19 cellular contexts compared by ENCODE assay signal in the genomic region with DNA sequence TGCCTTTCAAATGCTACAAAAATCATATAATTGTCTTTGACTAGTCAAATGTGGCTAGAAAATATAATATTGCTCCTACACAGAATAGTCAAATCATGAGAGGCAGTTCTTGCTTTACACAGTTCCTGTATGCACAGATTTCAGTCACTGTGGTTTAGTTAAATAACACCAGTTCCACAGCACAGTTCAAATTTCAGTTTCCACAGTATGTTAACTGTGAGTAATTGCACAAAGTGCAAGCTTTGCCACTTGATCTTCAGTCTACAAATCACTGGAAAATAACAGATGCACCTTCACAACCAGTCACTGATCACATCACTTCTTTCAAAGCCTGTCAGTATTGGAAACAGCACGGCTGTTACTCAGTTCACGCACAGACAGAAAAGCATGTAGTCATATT. TPM values are rescaled to one million over a fixed set of nuclear protein-coding genes. Genes with fewer than 3 reads are reported as not detected.
DNase-seq lines count a peak whose midpoint lies in the region; ATAC-seq and TF ChIP-seq lines count a peak whose summit lies in the region.
"Had no signal": no experiment of that assay in that cellular context is flagged by ENCODE, and none has a peak within 500 bp of the region (broad histone marks: within the 10 kb centered on the region; RNA-seq: fewer than 3 reads in every experiment).

No MANE protein-coding gene starts in this region.

- no peaks in the 10 kb centered on the region for H3K27me3 ChIP-seq in H9 (ENCODE audit: insufficient read depth, low read length)
- H3K27me3 ChIP-seq: BLaER1 treated with 17β-estradiol and CSF1 and Interleukin-3, amounts not matched to agents 10 nM and 100 nM had no signal

- no peak overlapping the region for H4K8ac ChIP-seq in H9 (replicated peaks; ENCODE audit: insufficient read length, low read depth, low read length)

- H3K23ac ChIP-seq in H9 (ENCODE audit: insufficient read length, low read depth, low read length), result no peak overlapping the region

- H2BK20ac ChIP-seq in H9 (ENCODE audit: low read depth, low read length, poor library complexity, severe bottlenecking), result no peak overlapping the region

- no peaks in the 10 kb centered on the region for H3K79me1 ChIP-seq in H9 (ENCODE audit: insufficient read depth, low read depth, low read length, poor library complexity, severe bottlenecking)

- H2BK12ac ChIP-seq in H9 (ENCODE audit: insufficient read length, low read depth, low read length), result no peak overlapping the region

- no peaks in the 10 kb centered on the region for H3K9me3 ChIP-seq in H9 (ENCODE audit: control insufficient read depth, low read depth, low read length)
- H3K9me3 ChIP-seq: BLaER1 treated with 17β-estradiol and CSF1 and Interleukin-3, amounts not matched to agents 10 nM and 100 nM; HAP-1 had no signal

- no peaks in the 10 kb centered on the region for H3K79me2 ChIP-seq in H9 (ENCODE audit: insufficient read depth, low read length)

- DNase-seq in NCI-H2196 (lab: John Stamatoyannopoulos, UW; ENCODE audit: unreplicated experiment) (peak; percentile 19), NCI-H2196 treated with DMSO at 0.1 percent for 48 hours (lab: John Stamatoyannopoulos, UW; ENCODE audit: unreplicated experiment) (no peak), NCI-H2171 treated with DMSO at 0.1 percent for 48 hours (lab: John Stamatoyannopoulos, UW) (peak; percentile 92), H9 (no peak), EL (no peak)
- no peak for DNase-seq in stimulated activated effector memory CD8-positive, alpha-beta T cell treated with anti-CD3 and anti-CD28 coated beads, Interleukin-12 subunit alpha, Interleukin-12 subunit beta, amount 100 ng/mL, for 72 hours (ENCODE audit: low spot score in 2 of 2)
- DNase-seq: CD8-positive, alpha-beta memory T cell; DND-41; GDM1; MV-4-11; NCI-H1436; NCI-H2081 treated with DMSO at 0.1 percent for 48 hours; OCI-M1; SIG-M5 had no signal

- no peak overlapping the region for H3K4ac ChIP-seq in H9 (ENCODE audit: low read depth, low read length)

- H3K36me3 Mint-ChIP-seq in stimulated activated effector memory CD8-positive, alpha-beta T cell treated with anti-CD3 and anti-CD28 coated beads, Interleukin-12 subunit alpha, Interleukin-12 subunit beta, amount 100 ng/mL, for 72 hours, result no peaks in the 10 kb centered on the region
- H3K36me3 Mint-ChIP-seq in H9 (ENCODE audit: insufficient read depth in 1 of 3, low read depth in 3 of 3), result no peaks in the 10 kb centered on the region
- H3K36me3 Mint-ChIP-seq: CD8-positive, alpha-beta memory T cell had no signal

- no peak overlapping the region for H2AK5ac ChIP-seq in H9 (ENCODE audit: insufficient read length, low read length)

- H2BK120ac ChIP-seq in H9 (ENCODE audit: low read depth, low read length, poor library complexity, severe bottlenecking), result no peak overlapping the region

- H2BK5ac ChIP-seq in H9 (ENCODE audit: insufficient read length, low read length), result no peak overlapping the region

- WGBS in H9 (ENCODE audit: extremely low coverage, insufficient read length, low lambda C conversion rate), result no CpG with 5 or more reads among the region's 2 CpGs

- H3K27me3 Mint-ChIP-seq in H9 (ENCODE audit: low read depth), result no peaks in the 10 kb centered on the region
- H3K27me3 Mint-ChIP-seq: CD8-positive, alpha-beta memory T cell had no signal

- H3K56ac ChIP-seq in H9 (ENCODE audit: insufficient read length, low read depth, low read length), result no peak overlapping the region

- no peak overlapping the region for H2AFZ ChIP-seq in H9 (ENCODE audit: low read length)

- no peak overlapping the region for H3T11ph ChIP-seq in H9 (ENCODE audit: low read length)

- no peak for TF ChIP-seq CTCF in H9 (conservative IDR thresholded peaks at IDR 0.05)

- no peaks in the 10 kb centered on the region for H3K4me1 Mint-ChIP-seq in stimulated activated effector memory CD8-positive, alpha-beta T cell treated with anti-CD3 and anti-CD28 coated beads, Interleukin-12 subunit alpha, Interleukin-12 subunit beta, amount 100 ng/mL, for 72 hours
- H3K4me1 Mint-ChIP-seq in H9, result peaks cover 4 to 6% of the 10 kb centered on the region in 2 experiments; a peak in 3 of 4 replicates
- H3K4me1 Mint-ChIP-seq: CD8-positive, alpha-beta memory T cell had no signal

- no peaks in the 10 kb centered on the region for H3K23me2 ChIP-seq in H9 (ENCODE audit: insufficient read length, low read depth, low read length, poor library complexity, severe bottlenecking)

- no peaks in the 10 kb centered on the region for H4K20me1 ChIP-seq in H9 (ENCODE audit: control insufficient read depth, insufficient read depth, insufficient read length)
- H4K20me1 ChIP-seq: BLaER1 treated with 17β-estradiol and CSF1 and Interleukin-3, amounts not matched to agents 10 nM and 100 nM had no signal

- H2BK15ac ChIP-seq in H9 (ENCODE audit: low read depth, low read length), result no peak overlapping the region

- H3K4me1 ChIP-seq in H9 (ENCODE audit: insufficient read depth, low read length), result no peaks in the 10 kb centered on the region
- H3K4me1 ChIP-seq: BLaER1 treated with 17β-estradiol and CSF1 and Interleukin-3, amounts not matched to agents 10 nM and 100 nM had no signal

- H3K27ac ChIP-seq in H9 (ENCODE audit: insufficient read length, low read depth, low read length), result no peak overlapping the region
- H3K27ac ChIP-seq: BLaER1 treated with 17β-estradiol and CSF1 and Interleukin-3, amounts not matched to agents 10 nM and 100 nM; HL-60 had no signal

- no peak overlapping the region for H3K14ac ChIP-seq in H9 (ENCODE audit: insufficient read depth, low read length)

- ATAC-seq in GM21717 (IDR thresholded peaks at IDR 0.05; ENCODE audit: unreplicated experiment), result peak; percentile 61
- peak; percentile 75 for ATAC-seq in stimulated activated effector memory CD8-positive, alpha-beta T cell treated with anti-CD3 and anti-CD28 coated beads, Interleukin-12 subunit alpha, Interleukin-12 subunit beta, amount 100 ng/mL, for 72 hours

- H4K91ac ChIP-seq in H9 (ENCODE audit: insufficient read length, low read depth, low read length), result no peak overlapping the region

- H3K9me3 Mint-ChIP-seq in stimulated activated effector memory CD8-positive, alpha-beta T cell treated with anti-CD3 and anti-CD28 coated beads, Interleukin-12 subunit alpha, Interleukin-12 subunit beta, amount 100 ng/mL, for 72 hours, result no peaks in the 10 kb centered on the region
- no peaks in the 10 kb centered on the region for H3K9me3 Mint-ChIP-seq in H9
- H3K9me3 Mint-ChIP-seq: T-helper 1 cell treated with Interleukin-12 subunit alpha and Interleukin-12 subunit beta and Interleukin-4 antibody, amounts not matched to agents 30 μg/mL and 1 μg/mL, for 36 hours had no signal

- no peak overlapping the region for H3K9ac ChIP-seq in H9 (ENCODE audit: extremely low read depth, insufficient read length, low read length)
- H3K9ac ChIP-seq: BLaER1 treated with 17β-estradiol and CSF1 and Interleukin-3, amounts not matched to agents 10 nM and 100 nM had no signal

- no peak overlapping the region for H3K27ac Mint-ChIP-seq in stimulated activated effector memory CD8-positive, alpha-beta T cell treated with anti-CD3 and anti-CD28 coated beads, Interleukin-12 subunit alpha, Interleukin-12 subunit beta, amount 100 ng/mL, for 72 hours
- no peak overlapping the region for H3K27ac Mint-ChIP-seq in H9
- H3K27ac Mint-ChIP-seq: CD8-positive, alpha-beta memory T cell; T-helper 1 cell treated with Interleukin-12 subunit alpha and Interleukin-12 subunit beta and Interleukin-4 antibody, amounts not matched to agents 30 μg/mL and 1 μg/mL, for 36 hours had no signal

- H3K18ac ChIP-seq in H9 (ENCODE audit: insufficient read length, low read depth, low read length), result no peak overlapping the region

- no peak overlapping the region for H3K4me2 ChIP-seq in H9 (ENCODE audit: insufficient read depth, insufficient read length, low read length)
- H3K4me2 ChIP-seq: BLaER1 treated with 17β-estradiol and CSF1 and Interleukin-3, amounts not matched to agents 10 nM and 100 nM had no signal

- no peak overlapping the region for H3K4me3 Mint-ChIP-seq in stimulated activated effector memory CD8-positive, alpha-beta T cell treated with anti-CD3 and anti-CD28 coated beads, Interleukin-12 subunit alpha, Interleukin-12 subunit beta, amount 100 ng/mL, for 72 hours
- H3K4me3 Mint-ChIP-seq in H9, result no peak overlapping the region
- H3K4me3 Mint-ChIP-seq: CD8-positive, alpha-beta memory T cell; T-helper 1 cell treated with Interleukin-12 subunit alpha and Interleukin-12 subunit beta and Interleukin-4 antibody, amounts not matched to agents 30 μg/mL and 1 μg/mL, for 36 hours had no signal

- no peak overlapping the region for H4K5ac ChIP-seq in H9 (ENCODE audit: insufficient read length, low read depth, low read length)

RNA-seq across cellular contexts. Expression of a gene that starts 38.7 kb away (rescaled TPM):
- 0.09 and 0.42 TPM in 2 replicates for total RNA-seq in H9 (2021)
- total RNA-seq: CD8-positive, alpha-beta memory T cell had no signal

Comparison
In these comparisons a context has a peak if more than half of its experiments do, and no peak if none do; other contexts are left out.
1. DNase-seq: peak in NCI-H2196 (single experiment) and NCI-H2171 treated with DMSO at 0.1 percent for 48 hours (single experiment); none in NCI-H2196 treated with DMSO at 0.1 percent for 48 hours (single experiment), stimulated activated effector memory CD8-positive, alpha-beta T cell treated with anti-CD3 and anti-CD28 coated beads, Interleukin-12 subunit alpha, Interleukin-12 subunit beta, amount 100 ng/mL, for 72 hours (0 of 2), H9 (single experiment) and EL (single experiment).